Comparison of ENCODE assay signal across 2 cellular contexts in the genomic region with DNA sequence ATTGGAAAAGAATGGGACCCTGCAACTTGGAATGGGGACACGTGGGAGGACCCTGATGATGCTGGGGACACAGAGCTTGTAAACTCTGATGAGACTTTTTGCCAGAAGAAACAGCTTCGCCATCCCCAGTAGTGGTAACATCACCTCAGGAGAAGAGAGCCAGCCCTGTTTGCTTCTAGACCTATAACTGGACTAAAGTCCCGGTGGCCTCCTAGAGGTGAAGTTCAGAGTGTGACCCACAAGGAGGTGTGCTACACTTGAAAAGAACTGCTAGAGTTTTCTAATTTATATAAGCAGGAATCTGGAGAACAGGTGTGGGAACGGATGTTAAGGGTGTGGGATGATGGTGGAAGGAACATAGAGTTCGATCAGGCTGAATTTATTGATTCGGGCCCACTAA.
TF ChIP-seq lines count a peak whose summit lies in the region.

No MANE protein-coding gene starts in this region.

TF ChIP-seq in HepG2, 621 proteins besides CTCF, POLR2A, EP300 and RAD21:
- TF ChIP-seq MBNL3 (CRISPR knock-in tag; conservative IDR thresholded peaks at IDR 0.05) (no peak), ZNF660 (CRISPR knock-in tag; IDR thresholded peaks at IDR 0.05; ENCODE audit: borderline replicate concordance, low read depth) (no peak), PITX1 (CRISPR knock-in tag; IDR thresholded peaks at IDR 0.05) (no peak)

TF ChIP-seq in WTC11, 78 proteins besides CTCF, POLR2A, EP300 and RAD21:
- no peak for TF ChIP-seq SOX15 (CRISPR knock-in tag; IDR thresholded peaks at IDR 0.05)
- no peak for TF ChIP-seq JAZF1 (CRISPR knock-in tag; IDR thresholded peaks at IDR 0.05)
- TF ChIP-seq GRHL2 (CRISPR knock-in tag; IDR thresholded peaks at IDR 0.05; ENCODE audit: insufficient replicate concordance, severe bottlenecking) = no peak
- no peak for TF ChIP-seq AR (CRISPR knock-in tag; IDR thresholded peaks at IDR 0.05)
- TF ChIP-seq, protein P1, sequence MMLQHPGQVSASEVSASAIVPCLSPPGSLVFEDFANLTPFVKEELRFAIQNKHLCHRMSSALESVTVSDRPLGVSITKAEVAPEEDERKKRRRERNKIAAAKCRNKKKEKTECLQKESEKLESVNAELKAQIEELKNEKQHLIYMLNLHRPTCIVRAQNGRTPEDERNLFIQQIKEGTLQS (CRISPR knock-in tag; conservative IDR thresholded peaks at IDR 0.05) = no peak
- no peak for TF ChIP-seq NR1H2 (CRISPR knock-in tag; IDR thresholded peaks at IDR 0.05)
- TF ChIP-seq, protein P2, sequence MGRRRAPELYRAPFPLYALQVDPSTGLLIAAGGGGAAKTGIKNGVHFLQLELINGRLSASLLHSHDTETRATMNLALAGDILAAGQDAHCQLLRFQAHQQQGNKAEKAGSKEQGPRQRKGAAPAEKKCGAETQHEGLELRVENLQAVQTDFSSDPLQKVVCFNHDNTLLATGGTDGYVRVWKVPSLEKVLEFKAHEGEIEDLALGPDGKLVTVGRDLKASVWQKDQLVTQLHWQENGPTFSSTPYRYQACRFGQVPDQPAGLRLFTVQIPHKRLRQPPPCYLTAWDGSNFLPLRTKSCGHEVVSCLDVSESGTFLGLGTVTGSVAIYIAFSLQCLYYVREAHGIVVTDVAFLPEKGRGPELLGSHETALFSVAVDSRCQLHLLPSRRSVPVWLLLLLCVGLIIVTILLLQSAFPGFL (CRISPR knock-in tag; IDR thresholded peaks at IDR 0.05; ENCODE audit: borderline replicate concordance) = no peak
- TF ChIP-seq ZNF317 (CRISPR knock-in tag; IDR thresholded peaks at IDR 0.05; ENCODE audit: borderline replicate concordance, low read depth) = no peak
- TF ChIP-seq MYBL2 (CRISPR knock-in tag; IDR thresholded peaks at IDR 0.05) = no peak
- no peak for TF ChIP-seq FOXP1 (CRISPR knock-in tag; IDR thresholded peaks at IDR 0.05; ENCODE audit: borderline replicate concordance)
- no peak for TF ChIP-seq ZNF416 (CRISPR knock-in tag; IDR thresholded peaks at IDR 0.05)
- no peak for TF ChIP-seq HMGA2 (CRISPR knock-in tag; IDR thresholded peaks at IDR 0.05)
- TF ChIP-seq ZBTB21 (CRISPR knock-in tag; IDR thresholded peaks at IDR 0.05; ENCODE audit: borderline replicate concordance) = no peak
- no peak for TF ChIP-seq ZNF425 (CRISPR knock-in tag; conservative IDR thresholded peaks at IDR 0.05)
